ENCODE assay signal across 9 cellular contexts in the genomic region with DNA sequence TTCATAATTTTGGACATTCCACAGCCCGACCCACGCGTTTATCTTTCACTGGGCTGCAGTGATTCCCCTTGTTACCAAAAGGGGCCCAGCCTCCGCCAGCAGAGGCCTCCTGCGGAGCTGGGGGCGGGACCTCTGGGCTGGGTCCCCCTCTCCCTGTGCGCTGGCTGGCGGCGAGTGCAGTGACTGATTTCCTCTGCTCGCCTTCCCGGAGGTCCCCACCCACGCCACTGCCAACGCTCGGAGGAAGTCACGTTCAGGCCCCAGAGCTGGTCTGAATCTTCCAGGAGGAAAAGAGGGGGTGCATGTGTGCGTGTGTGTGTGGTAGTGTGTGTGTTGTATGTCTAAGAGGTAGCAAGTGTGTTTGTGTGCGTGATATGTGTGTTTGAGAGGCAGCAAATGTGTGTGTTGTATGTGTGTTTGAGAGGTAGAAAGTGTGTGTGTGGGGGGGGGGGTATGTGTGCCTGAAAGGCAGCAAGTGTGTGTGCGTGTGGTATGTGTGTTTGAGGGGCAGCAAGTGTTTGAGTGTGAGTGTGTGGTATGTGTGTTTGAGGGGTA. TPM values are rescaled to one million over a fixed set of nuclear protein-coding genes. Genes with fewer than 3 reads are reported as not detected.
DNase-seq lines count a peak whose midpoint lies in the region; ATAC-seq, FAIRE-seq and TF ChIP-seq lines count a peak whose summit lies in the region.
"Had no signal": no experiment of that assay in that cellular context is flagged by ENCODE, and none has a peak within 500 bp of the region (broad histone marks: within the 10 kb centered on the region; RNA-seq: fewer than 3 reads in every experiment).

No MANE protein-coding gene starts in this region.

- WGBS in esophagus muscularis mucosa, result 63% methylated on average over 18 of the region's 18 CpGs
- 79 to 87% methylated on average over 18 of the region's 18 CpGs for WGBS in pancreas, 2 donors
- WGBS in thymus, result 22% methylated on average over 18 of the region's 18 CpGs

- TF ChIP-seq CTCF in HEK293 (tag by site-specific recombination; IDR thresholded peaks at IDR 0.05), result no peak
- no peak for TF ChIP-seq CTCF in esophagus muscularis mucosa (IDR thresholded peaks at IDR 0.05)
- no peak for TF ChIP-seq CTCF in pancreas (IDR thresholded peaks at IDR 0.05)

- no peak for TF ChIP-seq POLR2A in esophagus muscularis mucosa (IDR thresholded peaks at IDR 0.05; ENCODE audit: low read depth)

- H3K27me3 ChIP-seq in esophagus muscularis mucosa (no peaks in the 10 kb centered on the region), pancreas (no peaks in the 10 kb centered on the region), thymus (ENCODE audit: control insufficient read depth, insufficient read depth) (peaks cover 4% of the 10 kb centered on the region)

- H3K36me3 ChIP-seq in HEK293 (ENCODE audit: control insufficient read depth in 2 of 2, insufficient read depth in 1 of 2, low read length in 2 of 2) (no peaks in the 10 kb centered on the region), esophagus muscularis mucosa (no peaks in the 10 kb centered on the region), pancreas (no peaks in the 10 kb centered on the region), thymus (ENCODE audit: control insufficient read depth, insufficient read depth) (no peaks in the 10 kb centered on the region)

- H3K9me3 ChIP-seq in HEK293 (ENCODE audit: control insufficient read depth, insufficient read depth, low read depth, low read length) (no peaks in the 10 kb centered on the region), esophagus muscularis mucosa (no peaks in the 10 kb centered on the region), pancreas (no peaks in the 10 kb centered on the region), thymus (ENCODE audit: control insufficient read depth) (no peaks in the 10 kb centered on the region)

- intact Hi-C loops in esophagus muscularis mucosa (cut with DNase I), result loop anchor here (5.0 kb wide), 1 partner anchor 66 kb away; no protein-coding TSS in a partner anchor
- intact Hi-C loops in pancreas (cut with DNase I), result no loop called here

- no peak overlapping the region for H3K4me3 ChIP-seq in HEK293 (ENCODE audit: low read depth, low read length)
- H3K4me3 ChIP-seq in esophagus muscularis mucosa, result peak overlapping the region; percentile 15 to 82 (median 72)
- peak overlapping the region in 1 of 4 donors; percentile 13 for H3K4me3 ChIP-seq in pancreas
- H3K4me3 ChIP-seq in thymus (ENCODE audit: low read length), result no peak overlapping the region

- peak; percentile 83 for DNase-seq in activated CD8-positive, alpha-beta memory T cell treated with anti-CD3 and anti-CD28 coated beads, Interleukin-2, amount 50 U/mL, for 4 hours
- DNase-seq in esophagus muscularis mucosa (ENCODE audit: extremely low spot score) (peak; percentile 95), pancreas (peak; percentile 27 to 64 (median 52)), NCI-H1930 (lab: John Stamatoyannopoulos, UW) (no peak), NCI-H345 (lab: John Stamatoyannopoulos, UW) (no peak), COR-L47 (lab: John Stamatoyannopoulos, UW) (no peak)

- POLR2A ChIA-PET in HEK293 (lab: Yijun Ruan, JAX), result interaction anchor here (1.3 kb wide), 1 partner anchor 35 kb away, joined by 4 read pairs; the partner anchor contains the start of gene JAK1

- FAIRE-seq in pancreas (lab: Jason Lieb, UNC), result no peak

- TF ChIP-seq EP300 in esophagus muscularis mucosa (IDR thresholded peaks at IDR 0.05), result no peak

- H3K4me1 ChIP-seq in HEK293 (ENCODE audit: control insufficient read depth, insufficient read depth, low read length) (peaks cover 2% of the 10 kb centered on the region; the same call in 1 of the 2 replicates), esophagus muscularis mucosa (peaks cover 10 to 26% (median 24%) of the 10 kb centered on the region in 4 donors), pancreas (peaks cover 3 to 14% (median 12%) of the 10 kb centered on the region in 3 donors), thymus (ENCODE audit: control insufficient read depth, insufficient read depth, low read length) (peaks cover 7% of the 10 kb centered on the region)

- ATAC-seq in pancreas, result peak in 2 of 4 donors; percentile 5 to 37

- H3K27ac ChIP-seq in HEK293 (ENCODE audit: extremely low read depth, low read depth, low read length) (no peak overlapping the region), esophagus muscularis mucosa (replicated peaks in 1 of 4) (peak overlapping the region; percentile 92 to 98 (median 98)), pancreas (peak overlapping the region in 2 of 4 donors; percentile 93 to 94), thymus (ENCODE audit: low read depth) (peak overlapping the region; percentile 43)
- H3K27ac ChIP-seq: KMS-11 had no signal

- CTCF ChIA-PET in HEK293 (lab: Yijun Ruan, JAX), result interaction anchor here (0.7 kb wide), 1 partner anchor 181 kb away, joined by 3 read pairs; no protein-coding TSS in a partner anchor

TF ChIP-seq in HEK293, 187 proteins besides CTCF, POLR2A, EP300 and RAD21:
- TF ChIP-seq ZFHX2 (tag by site-specific recombination; conservative IDR thresholded peaks at IDR 0.05) (peak; percentile 91), GLIS1 (tag by site-specific recombination; IDR thresholded peaks at IDR 0.05) (peak; percentile 83), ZFP37 (tag by site-specific recombination; IDR thresholded peaks at IDR 0.05) (no peak), ZNF223 (tag by site-specific recombination; IDR thresholded peaks at IDR 0.05) (0 out of 2 replicates have a peak, but pooled peaks have one; percentile 16), ZNF2 (tag by site-specific recombination; IDR thresholded peaks at IDR 0.05) (peak; percentile 62; the same call in 1 of the 2 replicates), SP2 (tag by site-specific recombination; IDR thresholded peaks at IDR 0.05) (peak; percentile 49), EGR2 (tag by site-specific recombination; IDR thresholded peaks at IDR 0.05; ENCODE audit: low read depth) (peak; percentile 79), ZBTB17 (tag by site-specific recombination; IDR thresholded peaks at IDR 0.05) (peak; percentile 50), ZNF335 (tag by site-specific recombination; conservative IDR thresholded peaks at IDR 0.05) (peak; percentile 83), ZNF18 (tag by site-specific recombination; IDR thresholded peaks at IDR 0.05) (peak; percentile 18; the same call in 1 of the 2 replicates), ZNF138 (tag by site-specific recombination; IDR thresholded peaks at IDR 0.05; ENCODE audit: borderline replicate concordance) (no peak), ZSCAN18 (tag by site-specific recombination; IDR thresholded peaks at IDR 0.05) (peak; percentile 60; the same call in 1 of the 2 replicates)
- TF ChIP-seq, protein P1, sequence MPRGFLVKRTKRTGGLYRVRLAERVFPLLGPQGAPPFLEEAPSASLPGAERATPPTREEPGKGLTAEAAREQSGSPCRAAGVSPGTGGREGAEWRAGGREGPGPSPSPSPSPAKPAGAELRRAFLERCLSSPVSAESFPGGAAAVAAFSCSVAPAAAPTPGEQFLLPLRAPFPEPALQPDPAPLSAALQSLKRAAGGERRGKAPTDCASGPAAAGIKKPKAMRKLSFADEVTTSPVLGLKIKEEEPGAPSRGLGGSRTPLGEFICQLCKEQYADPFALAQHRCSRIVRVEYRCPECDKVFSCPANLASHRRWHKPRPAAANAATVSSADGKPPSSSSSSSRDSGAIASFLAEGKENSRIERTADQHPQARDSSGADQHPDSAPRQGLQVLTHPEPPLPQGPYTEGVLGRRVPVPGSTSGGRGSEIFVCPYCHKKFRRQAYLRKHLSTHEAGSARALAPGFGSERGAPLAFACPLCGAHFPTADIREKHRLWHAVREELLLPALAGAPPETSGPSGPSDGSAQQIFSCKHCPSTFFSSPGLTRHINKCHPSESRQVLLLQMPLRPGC (tag by site-specific recombination; IDR thresholded peaks at IDR 0.05), result no peak
- TF ChIP-seq, protein P2, sequence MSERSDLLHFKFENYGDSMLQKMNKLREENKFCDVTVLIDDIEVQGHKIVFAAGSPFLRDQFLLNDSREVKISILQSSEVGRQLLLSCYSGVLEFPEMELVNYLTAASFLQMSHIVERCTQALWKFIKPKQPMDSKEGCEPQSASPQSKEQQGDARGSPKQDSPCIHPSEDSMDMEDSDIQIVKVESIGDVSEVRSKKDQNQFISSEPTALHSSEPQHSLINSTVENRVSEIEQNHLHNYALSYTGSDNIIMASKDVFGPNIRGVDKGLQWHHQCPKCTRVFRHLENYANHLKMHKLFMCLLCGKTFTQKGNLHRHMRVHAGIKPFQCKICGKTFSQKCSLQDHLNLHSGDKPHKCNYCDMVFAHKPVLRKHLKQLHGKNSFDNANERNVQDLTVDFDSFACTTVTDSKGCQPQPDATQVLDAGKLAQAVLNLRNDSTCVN (tag by site-specific recombination; optimal IDR thresholded peaks at IDR 0.05), result peak; percentile 20

RNA-seq across cellular contexts. Expression of gene JAK1, which starts 35.0 kb away (rescaled TPM):
- 100 to 1,000 TPM; 112 to 158 (median 135) TPM for total RNA-seq in esophagus muscularis mucosa
- total RNA-seq in pancreas, result 10 to 100 TPM; 44.3 to 89.8 (median 54.4) TPM
- polyA plus RNA-seq in pancreas, result 10 to 100 TPM; 15.5 to 26.5 TPM
- polyA plus RNA-seq in thymus, result 101 TPM

Comparison
In these comparisons a context has a peak if more than half of its experiments do, and no peak if none do; other contexts are left out.
1. H3K4me3 ChIP-seq: peak in esophagus muscularis mucosa (4 of 4); none in HEK293 (single experiment) and thymus (single experiment).
2. DNase-seq: peak in activated CD8-positive, alpha-beta memory T cell treated with anti-CD3 and anti-CD28 coated beads, Interleukin-2, amount 50 U/mL, for 4 hours (single experiment), esophagus muscularis mucosa (single experiment) and pancreas (6 of 6); none in NCI-H1930 (0 of 2), NCI-H345 (single experiment) and COR-L47 (single experiment).